ENCODE assay signal across 1 cellular context in genomic region chr2:65527451-65528240, GRCh38.
TF ChIP-seq lines count a peak whose summit lies in the region.

No MANE protein-coding gene starts in this region.

TF ChIP-seq in K562, 482 proteins besides CTCF, POLR2A, EP300 and RAD21 (continued from another document and continues in another):
- TF ChIP-seq FOXP4 (CRISPR knock-in tag; IDR thresholded peaks at IDR 0.05; ENCODE audit: borderline replicate concordance) (no peak), ZNF140 (CRISPR knock-in tag; IDR thresholded peaks at IDR 0.05) (no peak), RBM14 (IDR thresholded peaks at IDR 0.05; ENCODE audit: borderline replicate concordance, insufficient read depth, low read depth, low read length) (no peak), FOXA3 (CRISPR knock-in tag; conservative IDR thresholded peaks at IDR 0.05 in 1 of 2, IDR thresholded peaks at IDR 0.05 in 1 of 2) (no peak), HDAC3 (IDR thresholded peaks at IDR 0.05; ENCODE audit: borderline replicate concordance, partially characterized antibody) (no peak), HMGXB4 (CRISPR knock-in tag; IDR thresholded peaks at IDR 0.05) (no peak), BRD9 (IDR thresholded peaks at IDR 0.05; ENCODE audit: low read depth, partially characterized antibody) (peak; percentile 41), CLOCK (CRISPR knock-in tag; IDR thresholded peaks at IDR 0.05; ENCODE audit: borderline replicate concordance) (no peak), RBM25 (IDR thresholded peaks at IDR 0.05; ENCODE audit: low read depth, low read length, severe bottlenecking) (no peak), ZNF354B (CRISPR knock-in tag; IDR thresholded peaks at IDR 0.05) (no peak), CCAR2 (IDR thresholded peaks at IDR 0.05; ENCODE audit: low read depth, low read length) (no peak), ETV6 (IDR thresholded peaks at IDR 0.05; ENCODE audit: borderline replicate concordance in 1 of 2, low read depth in 2 of 2, low read length in 1 of 2) (no peak; a peak in 1 of 4 replicates), ETV6 (CRISPR knock-in tag; IDR thresholded peaks at IDR 0.05; ENCODE audit: borderline replicate concordance) (no peak), HSF4 (CRISPR knock-in tag; IDR thresholded peaks at IDR 0.05; ENCODE audit: borderline replicate concordance) (no peak), ZNF3 (CRISPR knock-in tag; IDR thresholded peaks at IDR 0.05) (no peak), GTF2A2 (tag; IDR thresholded peaks at IDR 0.05) (no peak), ZNF699 (CRISPR knock-in tag; IDR thresholded peaks at IDR 0.05; ENCODE audit: insufficient replicate concordance) (no peak), SNAPC5 (CRISPR knock-in tag; IDR thresholded peaks at IDR 0.05) (no peak), ZNF507 (tag; conservative IDR thresholded peaks at IDR 0.05) (no peak), ETV1 (tag; conservative IDR thresholded peaks at IDR 0.05; ENCODE audit: low read depth) (peak; percentile 27; the same call in 1 of the 2 replicates), GATAD2A (IDR thresholded peaks at IDR 0.05) (peak; percentile 83), SP2 (IDR thresholded peaks at IDR 0.05; ENCODE audit: extremely low read depth, low read depth, low read length, poor library complexity, severe bottlenecking) (no peak), NRF1 (conservative IDR thresholded peaks at IDR 0.05 in 1 of 2, IDR thresholded peaks at IDR 0.05 in 1 of 2) (peak in 1 of 2 experiments; percentile 17; a peak in 1 of 4 replicates), CHD4 (IDR thresholded peaks at IDR 0.05; ENCODE audit: insufficient read depth, insufficient replicate concordance, low read depth, low read length, poor library complexity, severe bottlenecking) (no peak), ILK (tag; IDR thresholded peaks at IDR 0.05; ENCODE audit: borderline replicate concordance, low read depth) (no peak), KAT2B (IDR thresholded peaks at IDR 0.05; ENCODE audit: low read depth, low read length) (no peak), HDAC6 (IDR thresholded peaks at IDR 0.05; ENCODE audit: low read depth, low read length) (no peak), HMG20B (CRISPR knock-in tag; IDR thresholded peaks at IDR 0.05) (no peak), SMAD2 (IDR thresholded peaks at IDR 0.05; ENCODE audit: low read depth, low read length) (no peak), RBBP5 (IDR thresholded peaks at IDR 0.05; ENCODE audit: borderline replicate concordance, insufficient read depth, low read length, poor library complexity, severe bottlenecking) (peak; percentile 58), TAF9B (IDR thresholded peaks at IDR 0.05; ENCODE audit: partially characterized antibody) (no peak), NR2C1 (IDR thresholded peaks at IDR 0.05) (peak; percentile 77), NR2C1 (tag; IDR thresholded peaks at IDR 0.05) (peak; percentile 87), TFE3 (CRISPR knock-in tag; IDR thresholded peaks at IDR 0.05) (peak; percentile 33), TAL1 (IDR thresholded peaks at IDR 0.05) (peak; percentile 55), MBD2 (IDR thresholded peaks at IDR 0.05; ENCODE audit: borderline replicate concordance, low read depth) (0 out of 2 replicates have a peak, but pooled peaks have one; percentile 8), KAT7 (CRISPR knock-in tag; IDR thresholded peaks at IDR 0.05; ENCODE audit: borderline replicate concordance) (no peak), DDX20 (tag; IDR thresholded peaks at IDR 0.05; ENCODE audit: low read depth) (no peak), POLR2G (IDR thresholded peaks at IDR 0.05; ENCODE audit: low read depth, low read length) (no peak), RCOR1 (IDR thresholded peaks at IDR 0.05; ENCODE audit: borderline replicate concordance in 1 of 2, low read depth in 2 of 2, low read length in 2 of 2) (peak in 1 of 2 experiments; percentile 89; a peak in 3 of 4 replicates), ZNF79 (CRISPR knock-in tag; IDR thresholded peaks at IDR 0.05; ENCODE audit: low read depth) (no peak), PREB (CRISPR knock-in tag; IDR thresholded peaks at IDR 0.05) (no peak), TEAD4 (IDR thresholded peaks at IDR 0.05; ENCODE audit: low read length) (no peak; the same call in 1 of the 2 replicates), TEAD4 (CRISPR knock-in tag; IDR thresholded peaks at IDR 0.05; ENCODE audit: borderline replicate concordance) (no peak), CREM (IDR thresholded peaks at IDR 0.05; ENCODE audit: low read depth) (peak; percentile 72), ZBTB1 (CRISPR knock-in tag; IDR thresholded peaks at IDR 0.05; ENCODE audit: borderline replicate concordance, low read depth) (no peak), MYBL2 (IDR thresholded peaks at IDR 0.05; ENCODE audit: low read depth) (no peak), MYBL2 (CRISPR knock-in tag; IDR thresholded peaks at IDR 0.05; ENCODE audit: borderline replicate concordance) (no peak), ZNF780A (CRISPR knock-in tag; IDR thresholded peaks at IDR 0.05) (no peak), LCOR (CRISPR knock-in tag; IDR thresholded peaks at IDR 0.05) (0 out of 2 replicates have a peak, but pooled peaks have one; percentile 38), POLR3G (IDR thresholded peaks at IDR 0.05; ENCODE audit: extremely low read depth, insufficient read length, insufficient replicate concordance) (no peak), NFXL1 (CRISPR knock-in tag; IDR thresholded peaks at IDR 0.05) (no peak), CTBP1 (IDR thresholded peaks at IDR 0.05; ENCODE audit: borderline replicate concordance) (peak; percentile 84), RBM34 (IDR thresholded peaks at IDR 0.05; ENCODE audit: borderline replicate concordance, insufficient read depth, low read length) (no peak), ELF2 (CRISPR knock-in tag; IDR thresholded peaks at IDR 0.05) (no peak), YY1 (IDR thresholded peaks at IDR 0.05; ENCODE audit: borderline replicate concordance in 1 of 3, control insufficient read depth in 1 of 3, extremely low read depth in 1 of 3, insufficient read depth in 3 of 3, insufficient read length in 1 of 3, insufficient replicate concordance in 2 of 3, low read depth in 1 of 3, low read length in 2 of 3) (peak in 1 of 3 experiments; percentile 30), ZNF445 (CRISPR knock-in tag; IDR thresholded peaks at IDR 0.05; ENCODE audit: low read depth) (no peak), BRF1 (IDR thresholded peaks at IDR 0.05; ENCODE audit: borderline replicate concordance, extremely low read depth, insufficient read length) (no peak), ZNF551 (CRISPR knock-in tag; IDR thresholded peaks at IDR 0.05) (no peak), MTA3 (IDR thresholded peaks at IDR 0.05; ENCODE audit: borderline replicate concordance) (peak; percentile 8; the same call in 1 of the 2 replicates), ATF2 (CRISPR knock-in tag; IDR thresholded peaks at IDR 0.05) (no peak), SLC30A9 (CRISPR knock-in tag; IDR thresholded peaks at IDR 0.05) (no peak), U2AF2 (optimal IDR thresholded peaks at IDR 0.05; ENCODE audit: low read depth, low read length) (no peak), MAFG (tag; conservative IDR thresholded peaks at IDR 0.05) (no peak), JUN (IDR thresholded peaks at IDR 0.05; ENCODE audit: borderline replicate concordance, low read depth, low read length) (no peak), JUN (CRISPR knock-in tag; IDR thresholded peaks at IDR 0.05; ENCODE audit: borderline replicate concordance) (no peak), RUNX1 (IDR thresholded peaks at IDR 0.05; ENCODE audit: low read depth) (no peak), MYNN (IDR thresholded peaks at IDR 0.05) (peak; percentile 87), MYNN (CRISPR knock-in tag; IDR thresholded peaks at IDR 0.05) (no peak), E2F5 (CRISPR knock-in tag; IDR thresholded peaks at IDR 0.05) (no peak), ZNF586 (CRISPR knock-in tag; conservative IDR thresholded peaks at IDR 0.05) (no peak)
